13 cellular contexts compared by ENCODE assay signal in genomic region chr16:78005881-78006280, GRCh38. TPM values are rescaled to one million over a fixed set of nuclear protein-coding genes. Genes with fewer than 3 reads are reported as not detected.
DNase-seq lines count a peak whose midpoint lies in the region; ATAC-seq and TF ChIP-seq lines count a peak whose summit lies in the region.
"Had no signal": no experiment of that assay in that cellular context is flagged by ENCODE, and none has a peak within 500 bp of the region (broad histone marks: within the 10 kb centered on the region; RNA-seq: fewer than 3 reads in every experiment).

No MANE protein-coding gene starts in this region.

- H3K9me3 Mint-ChIP-seq in activated T-cell treated with anti-CD3 and anti-CD28 coated beads, Interleukin-2, amount 50 U/mL, for 72 hours = no peaks in the 10 kb centered on the region

- H3K4me1 ChIP-seq in PC-9 (replicated peaks; ENCODE audit: insufficient read depth) (no peaks in the 10 kb centered on the region), mesendoderm (ENCODE audit: control insufficient read depth, low read depth, low read length) (peaks cover 2% of the 10 kb centered on the region)
- H3K4me1 ChIP-seq: body of pancreas, pancreas had no signal

- intact Hi-C loops in PC-9 (cut with micrococcal nuclease; ENCODE audit: unreplicated experiment) = loop anchor here (10.0 kb wide), 1 partner anchor 1599 kb away; the partner anchor contains the start of gene MAF

- BruUV-seq in PC-9 (replicated peaks; lab: Mats Ljungman, UMichigan) = no TSS peak

- no peak overlapping the region for H3K4me3 Mint-ChIP-seq in activated T-cell treated with anti-CD3 and anti-CD28 coated beads, Interleukin-2, amount 50 U/mL, for 72 hours

- no peak overlapping the region for H3K27ac Mint-ChIP-seq in activated T-cell treated with anti-CD3 and anti-CD28 coated beads, Interleukin-2, amount 50 U/mL, for 72 hours

- H4K5ac ChIP-seq in mesendoderm (ENCODE audit: low read length) = no peak overlapping the region

- no peak overlapping the region for H2BK120ac ChIP-seq in mesendoderm (ENCODE audit: low read depth, low read length)

- no peaks in the 10 kb centered on the region for H3K79me1 ChIP-seq in mesendoderm (ENCODE audit: low read length)

- H2AFZ ChIP-seq in PC-9 = no peak overlapping the region

- H3K4me1 Mint-ChIP-seq in activated T-cell treated with anti-CD3 and anti-CD28 coated beads, Interleukin-2, amount 50 U/mL, for 72 hours (ENCODE audit: low read depth) = peaks cover 7% of the 10 kb centered on the region

- no peak overlapping the region for H3K4me2 ChIP-seq in PC-9
- H3K4me2 ChIP-seq in mesendoderm (ENCODE audit: low read length) = no peak overlapping the region

- H3K18ac ChIP-seq in mesendoderm (ENCODE audit: low read length) = no peak overlapping the region

- TF ChIP-seq CTCF in PC-9 (conservative IDR thresholded peaks at IDR 0.05) = peak; percentile 37; the same call in 1 of the 2 replicates

- POLR2A ChIA-PET in PC-9 (lab: Charles Lee; ENCODE audit: unreplicated experiment) = no interaction called here

- no peak overlapping the region for H3K23ac ChIP-seq in mesendoderm (ENCODE audit: low read length)

- H2BK5ac ChIP-seq in mesendoderm (ENCODE audit: low read length) = no peak overlapping the region

- no peaks in the 10 kb centered on the region for H3F3A ChIP-seq in PC-9 (ENCODE audit: insufficient read depth, low read depth)

- H3K79me2 ChIP-seq in PC-9 (ENCODE audit: low read depth) (no peaks in the 10 kb centered on the region), mesendoderm (ENCODE audit: control insufficient read depth, insufficient read depth, low read length) (no peaks in the 10 kb centered on the region)

- no CpG with 5 or more reads among the region's 5 CpGs for WGBS in mesendoderm (ENCODE audit: extremely low coverage, insufficient coverage, low lambda C conversion rate)

- H3K4me3 ChIP-seq in H7 (ENCODE audit: insufficient read depth, low read depth, low read length) (no peak overlapping the region), PC-9 (no peak overlapping the region), mesendoderm (ENCODE audit: low read length) (no peak overlapping the region)
- H3K4me3 ChIP-seq: body of pancreas, pancreas, thyroid gland had no signal

- H3K4ac ChIP-seq in mesendoderm (ENCODE audit: low read depth, low read length) = no peak overlapping the region

- DNase-seq in activated T-cell treated with anti-CD3 and anti-CD28 coated beads, Interleukin-2, amount 50 U/mL, for 72 hours = peak; percentile 2 to 7
- no peak for DNase-seq in activated T-cell treated with anti-CD3 and anti-CD28 coated beads, Interleukin-2, amount 50 U/mL, for 1 hour
- peak; percentile 56 for DNase-seq in H7
- no peak for DNase-seq in PC-9
- DNase-seq in mesendoderm = peak; percentile 48
- DNase-seq in NCI-H2227 (lab: John Stamatoyannopoulos, UW; ENCODE audit: unreplicated experiment) = no peak
- DNase-seq in NCI-H128 (lab: John Stamatoyannopoulos, UW; ENCODE audit: unreplicated experiment) = no peak
- DNase-seq: body of pancreas, Calu3, pancreas, thyroid gland had no signal

- H3K36me3 Mint-ChIP-seq in activated T-cell treated with anti-CD3 and anti-CD28 coated beads, Interleukin-2, amount 50 U/mL, for 72 hours (ENCODE audit: insufficient read depth in 2 of 2) = no peaks in the 10 kb centered on the region

- no peak for ATAC-seq in activated T-cell treated with anti-CD3 and anti-CD28 coated beads, Interleukin-2, amount 50 U/mL, for 72 hours (replicated peaks in 1 of 2)
- ATAC-seq in GM18498 (IDR thresholded peaks at IDR 0.05; ENCODE audit: unreplicated experiment) = no peak
- ATAC-seq: body of pancreas, pancreas had no signal

- no peaks in the 10 kb centered on the region for H3K9me3 ChIP-seq in PC-9 (ENCODE audit: insufficient read depth, low read depth)
- H3K9me3 ChIP-seq: body of pancreas, pancreas, thyroid gland had no signal

- no peak overlapping the region for H2BK15ac ChIP-seq in mesendoderm (replicated peaks; ENCODE audit: low read depth)

- no peak overlapping the region for H4K8ac ChIP-seq in mesendoderm (ENCODE audit: low read depth, low read length)

- H4K20me1 ChIP-seq in PC-9 (ENCODE audit: insufficient read depth) = no peaks in the 10 kb centered on the region

- H3K36me3 ChIP-seq in H7 (replicated peaks; ENCODE audit: control insufficient read depth, insufficient read depth, low read length) = no peaks in the 10 kb centered on the region
- H3K36me3 ChIP-seq in PC-9 (ENCODE audit: low read depth) = no peaks in the 10 kb centered on the region
- H3K36me3 ChIP-seq in mesendoderm (ENCODE audit: control insufficient read depth, insufficient read depth, low read length) = no peaks in the 10 kb centered on the region
- H3K36me3 ChIP-seq: pancreas, thyroid gland had no signal

- no peak overlapping the region for H3K56ac ChIP-seq in mesendoderm (ENCODE audit: low read length)

- no peak overlapping the region for H2AK5ac ChIP-seq in mesendoderm (ENCODE audit: low read length)

- no peak overlapping the region for H3K27ac ChIP-seq in PC-9
- H3K27ac ChIP-seq in mesendoderm (ENCODE audit: low read depth, low read length) = no peak overlapping the region
- H3K27ac ChIP-seq: body of pancreas, pancreas, thyroid gland had no signal

- no peaks in the 10 kb centered on the region for H3K27me3 ChIP-seq in H7 (ENCODE audit: control insufficient read depth, insufficient read depth, low read length)
- H3K27me3 ChIP-seq in PC-9 (ENCODE audit: insufficient read depth, low read depth) = peaks cover 16% of the 10 kb centered on the region
- H3K27me3 ChIP-seq in mesendoderm (ENCODE audit: insufficient read depth, low read length, poor library complexity) = no peaks in the 10 kb centered on the region
- H3K27me3 ChIP-seq: body of pancreas, pancreas, thyroid gland had no signal

- H3K9me2 ChIP-seq in PC-9 (ENCODE audit: insufficient read depth) = no peaks in the 10 kb centered on the region

- H3K9ac ChIP-seq in mesendoderm (ENCODE audit: low read length) = no peak overlapping the region

- CTCF ChIA-PET in PC-9 (lab: Charles Lee) = no interaction called here

- peaks cover 10% of the 10 kb centered on the region for H3K27me3 Mint-ChIP-seq in activated T-cell treated with anti-CD3 and anti-CD28 coated beads, Interleukin-2, amount 50 U/mL, for 72 hours (ENCODE audit: low read depth)

RNA-seq across cellular contexts. Expression of gene CLEC3A, which starts 16.5 kb away (rescaled TPM):
- not detected for total RNA-seq in activated T-cell treated with anti-CD3 and anti-CD28 coated beads, Interleukin-2, amount 50 U/mL, for 72 hours
- total RNA-seq in H7 (2014; rRNA removed; shearing (Covaris generic)) = 0.67 TPM in 1 of 2 replicates, not detected in the other
- not detected in 2 replicates for total RNA-seq in PC-9 (2021)
- 0.08 TPM for polyA plus RNA-seq in mesendoderm (2013, experiment 1 of 2)
- polyA plus RNA-seq in mesendoderm (2013, experiment 2 of 2) = 0.10 TPM
- total RNA-seq: activated CD8-positive, alpha-beta memory T cell treated with anti-CD3 and anti-CD28 coated beads for 36 hours; body of pancreas; Calu3; pancreas; thyroid gland had no signal
- polyA plus RNA-seq: pancreas had no signal

Comparison
In these comparisons a context has a peak if more than half of its experiments do, and no peak if none do; other contexts are left out.
1. DNase-seq: peak in activated T-cell treated with anti-CD3 and anti-CD28 coated beads, Interleukin-2, amount 50 U/mL, for 72 hours (2 of 2), H7 (single experiment) and mesendoderm (single experiment); none in activated T-cell treated with anti-CD3 and anti-CD28 coated beads, Interleukin-2, amount 50 U/mL, for 1 hour (single experiment), PC-9 (0 of 2), NCI-H2227 (single experiment) and NCI-H128 (single experiment).